ENCODE assay signal across 1 cellular context in the genomic region with DNA sequence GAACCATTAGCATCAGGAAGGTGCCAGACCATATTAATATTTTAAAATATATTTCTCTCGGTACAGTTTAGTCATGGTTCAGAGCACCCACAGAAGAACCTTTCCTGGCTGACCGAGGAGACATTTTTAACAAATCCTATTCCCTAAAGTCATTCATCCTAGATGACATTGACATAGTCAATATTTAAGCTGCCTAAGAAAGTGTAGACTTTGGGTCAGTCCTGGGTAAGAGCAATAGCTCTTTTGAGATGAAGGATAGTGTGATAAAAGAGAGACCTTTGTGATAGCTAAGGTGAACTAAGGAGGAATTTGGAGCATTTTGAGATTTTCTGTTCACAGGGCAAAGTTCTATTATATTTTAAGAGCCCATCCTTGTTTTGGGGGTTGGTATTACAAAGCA.
TF ChIP-seq lines count a peak whose summit lies in the region.

No MANE protein-coding gene starts in this region.

TF ChIP-seq in GM23338, 12 proteins besides CTCF, POLR2A, EP300 and RAD21 (continued from another document):
- TF ChIP-seq REST (IDR thresholded peaks at IDR 0.05; ENCODE audit: unreplicated experiment) (no peak), EZH2 (IDR thresholded peaks at IDR 0.05; ENCODE audit: low read depth, unreplicated experiment) (no peak), NANOG (IDR thresholded peaks at IDR 0.05; ENCODE audit: borderline replicate concordance) (no peak), STAT1 (IDR thresholded peaks at IDR 0.05; ENCODE audit: unreplicated experiment) (no peak), JUNB (IDR thresholded peaks at IDR 0.05; ENCODE audit: unreplicated experiment) (no peak), ZNF462 (CRISPR knock-in tag; IDR thresholded peaks at IDR 0.05) (no peak), ZNF114 (CRISPR knock-in tag; IDR thresholded peaks at IDR 0.05) (no peak)
